In genomic region chr13:49679244-49679643, GRCh38 we compare ENCODE assay signal across 14 cellular contexts. TPM values are rescaled to one million over a fixed set of nuclear protein-coding genes. Genes with fewer than 3 reads are reported as not detected.
DNase-seq lines count a peak whose midpoint lies in the region; ATAC-seq and TF ChIP-seq lines count a peak whose summit lies in the region.
"Had no signal": no experiment of that assay in that cellular context is flagged by ENCODE, and none has a peak within 500 bp of the region (broad histone marks: within the 10 kb centered on the region; RNA-seq: fewer than 3 reads in every experiment).

No MANE protein-coding gene starts in this region.

- peaks cover 16% of the 10 kb centered on the region for H3K4me1 Mint-ChIP-seq in activated CD4-positive, alpha-beta T cell treated with anti-CD3 and anti-CD28 coated beads for 36 hours

- no peak overlapping the region for H3K4me3 Mint-ChIP-seq in activated CD4-positive, alpha-beta T cell treated with anti-CD3 and anti-CD28 coated beads for 36 hours

- no peaks in the 10 kb centered on the region for H3K27me3 ChIP-seq in parathyroid adenoma (ENCODE audit: control insufficient read depth, insufficient read depth, low read length)

- no peaks in the 10 kb centered on the region for H3K9me3 ChIP-seq in parathyroid adenoma (ENCODE audit: control insufficient read depth, low read length)
- H3K9me3 ChIP-seq: SK-N-SH had no signal

- H3K79me2 ChIP-seq in parathyroid adenoma = no peaks in the 10 kb centered on the region

- peak; percentile 43 for DNase-seq in activated CD4-positive, alpha-beta T cell treated with anti-CD3 and anti-CD28 coated beads for 36 hours
- no peak for DNase-seq in activated CD4-positive, alpha-beta T cell treated with anti-CD3 and anti-CD28 coated beads for 4 hours
- DNase-seq in NCI-H2107 (lab: John Stamatoyannopoulos, UW) = peak; percentile 11
- DNase-seq in epithelial cell of esophagus (ENCODE audit: low read depth) = peak; percentile 28
- DNase-seq in stimulated activated naive CD4-positive, alpha-beta T cell treated with Interleukin-2 at 50 U/mL for 16 hours (lab: John Stamatoyannopoulos, UW) = no peak
- DNase-seq in AG20443 (ENCODE audit: low spot score) = no peak
- no peak for DNase-seq in UCSD-AML1 (lab: John Stamatoyannopoulos, UW; ENCODE audit: unreplicated experiment)
- DNase-seq: activated CD8-positive, alpha-beta memory T cell treated with anti-CD3 and anti-CD28 coated beads, Interleukin-2, amount 50 U/mL, for 48 hours; cortex of kidney; H7; NCI-H1417; nucleus accumbens; SK-N-SH had no signal

- TF ChIP-seq CTCF in epithelial cell of esophagus (IDR thresholded peaks at IDR 0.05; ENCODE audit: insufficient read depth, low read depth, low read length, missing control alignments) = peak; percentile 42
- TF ChIP-seq CTCF in parathyroid adenoma (IDR thresholded peaks at IDR 0.05) = peak; percentile 15

- peaks cover 27% of the 10 kb centered on the region for H3K36me3 Mint-ChIP-seq in activated CD4-positive, alpha-beta T cell treated with anti-CD3 and anti-CD28 coated beads for 36 hours (ENCODE audit: low read depth)

- CTCF ChIA-PET in activated CD4-positive, alpha-beta T cell treated with anti-CD3 and anti-CD28 coated beads for 36 hours (lab: Charles Lee) = interaction anchor here (0.7 to 0.9 kb wide), 2 partner anchors 9 to 510 kb away, joined by 3 read pairs; no protein-coding TSS in a partner anchor

- ATAC-seq in activated CD4-positive, alpha-beta T cell treated with anti-CD3 and anti-CD28 coated beads for 36 hours = no peak

- POLR2A ChIA-PET in activated CD4-positive, alpha-beta T cell treated with anti-CD3 and anti-CD28 coated beads for 36 hours (lab: Charles Lee) = no interaction called here

- H3K36me3 ChIP-seq in parathyroid adenoma (ENCODE audit: control insufficient read depth, insufficient read depth, low read length) = no peaks in the 10 kb centered on the region

- H3K27ac ChIP-seq in parathyroid adenoma = no peak overlapping the region

- no peaks in the 10 kb centered on the region for H3K9me3 Mint-ChIP-seq in activated CD4-positive, alpha-beta T cell treated with anti-CD3 and anti-CD28 coated beads for 36 hours (ENCODE audit: low read depth)

- no peak overlapping the region for H3K4me2 ChIP-seq in parathyroid adenoma (ENCODE audit: low read length)
- H3K4me2 ChIP-seq: SK-N-SH had no signal

- no peaks in the 10 kb centered on the region for H3K4me1 ChIP-seq in parathyroid adenoma

- no peak overlapping the region for H3K27ac Mint-ChIP-seq in activated CD4-positive, alpha-beta T cell treated with anti-CD3 and anti-CD28 coated beads for 36 hours

- no peak overlapping the region for H3K9ac ChIP-seq in parathyroid adenoma
- H3K9ac ChIP-seq: SK-N-SH had no signal

- no peaks in the 10 kb centered on the region for H3K27me3 Mint-ChIP-seq in activated CD4-positive, alpha-beta T cell treated with anti-CD3 and anti-CD28 coated beads for 36 hours

- H3K4me3 ChIP-seq in epithelial cell of esophagus (ENCODE audit: low read length) (no peak overlapping the region), parathyroid adenoma (ENCODE audit: low read depth, low read length) (no peak overlapping the region)

- H2AFZ ChIP-seq in parathyroid adenoma = no peak overlapping the region

- intact Hi-C loops in activated CD4-positive, alpha-beta T cell treated with anti-CD3 and anti-CD28 coated beads for 36 hours (cut with DNase I, micrococcal nuclease) = no loop called here

RNA-seq across cellular contexts. Expression of gene EBPL, which starts 12.0 kb away (rescaled TPM):
- 10 to 100 TPM; 40.7 to 55.8 TPM for total RNA-seq in activated CD4-positive, alpha-beta T cell treated with anti-CD3 and anti-CD28 coated beads for 36 hours

RNA-seq across cellular contexts. Expression of gene ARL11, which starts 50.9 kb away (rescaled TPM):
- under 1 TPM; 0.72 to 0.85 TPM for total RNA-seq in activated CD4-positive, alpha-beta T cell treated with anti-CD3 and anti-CD28 coated beads for 36 hours

Comparison
In these comparisons a context has a peak if more than half of its experiments do, and no peak if none do; other contexts are left out.
1. DNase-seq: peak in activated CD4-positive, alpha-beta T cell treated with anti-CD3 and anti-CD28 coated beads for 36 hours (single experiment), NCI-H2107 (single experiment) and epithelial cell of esophagus (single experiment); none in activated CD4-positive, alpha-beta T cell treated with anti-CD3 and anti-CD28 coated beads for 4 hours (0 of 2), stimulated activated naive CD4-positive, alpha-beta T cell treated with Interleukin-2 at 50 U/mL for 16 hours (single experiment), AG20443 (single experiment) and UCSD-AML1 (single experiment).